ENCODE assay signal across 21 cellular contexts in the genomic region with DNA sequence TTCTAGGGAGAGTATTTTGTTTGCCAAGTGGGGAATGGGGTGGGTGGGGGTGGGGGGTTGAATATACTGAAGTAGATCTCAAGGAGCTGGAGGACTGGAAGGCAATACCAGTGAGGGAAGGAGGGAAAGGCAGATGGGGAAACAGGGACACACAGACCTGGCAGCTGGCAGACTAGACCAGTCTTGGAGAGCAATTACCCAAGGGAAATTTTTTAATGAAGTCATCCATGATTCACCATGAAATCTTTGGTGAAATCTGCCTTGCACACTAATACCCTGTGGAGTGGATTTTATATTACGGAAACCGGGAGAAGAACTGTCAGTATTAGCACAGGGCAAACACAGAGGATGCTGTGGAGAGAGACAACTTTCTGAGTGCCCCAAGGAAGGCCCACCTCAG. TPM values are rescaled to one million over a fixed set of nuclear protein-coding genes. Genes with fewer than 3 reads are reported as not detected.
DNase-seq lines count a peak whose midpoint lies in the region; ATAC-seq and TF ChIP-seq lines count a peak whose summit lies in the region.
"Had no signal": no experiment of that assay in that cellular context is flagged by ENCODE, and none has a peak within 500 bp of the region (broad histone marks: within the 10 kb centered on the region; RNA-seq: fewer than 3 reads in every experiment).

No MANE protein-coding gene starts in this region.

- POLR2A ChIA-PET in HEK293 (lab: Yijun Ruan, JAX), result no interaction called here

- peak; percentile 45; the same call in 2 of the 3 replicates for ATAC-seq in RWPE2 (ENCODE audit: low read depth)
- no peak for ATAC-seq in Right ventricle myocardium inferior
- ATAC-seq: gastrocnemius medialis had no signal

- CTCF ChIA-PET in HEK293 (lab: Yijun Ruan, JAX), result no interaction called here

- no peak overlapping the region for H3K4me3 ChIP-seq in HEK293 (ENCODE audit: low read depth, low read length)
- H3K4me3 ChIP-seq in RWPE2 (ENCODE audit: severe bottlenecking), result no peak overlapping the region
- H3K4me3 ChIP-seq in foreskin fibroblast (ENCODE audit: low read depth in 1 of 2, low read length in 2 of 2), result no peak overlapping the region
- H3K4me3 ChIP-seq: gastrocnemius medialis, uterus had no signal

- no peaks in the 10 kb centered on the region for H3K27me3 ChIP-seq in RWPE2 (ENCODE audit: insufficient read depth, poor library complexity, severe bottlenecking)
- H3K27me3 ChIP-seq: gastrocnemius medialis, neutrophil, uterus had no signal

- H3K4me1 ChIP-seq in HEK293 (ENCODE audit: control insufficient read depth, insufficient read depth, low read length), result no peaks in the 10 kb centered on the region
- no peaks in the 10 kb centered on the region for H3K4me1 ChIP-seq in RWPE2 (ENCODE audit: insufficient read depth, poor library complexity, severe bottlenecking)
- H3K4me1 ChIP-seq: gastrocnemius medialis, uterus had no signal

- TF ChIP-seq CTCF in HEK293 (tag by site-specific recombination; IDR thresholded peaks at IDR 0.05), result no peak
- no peak for TF ChIP-seq CTCF in RWPE2 (IDR thresholded peaks at IDR 0.05; ENCODE audit: poor library complexity, severe bottlenecking)
- TF ChIP-seq CTCF in foreskin fibroblast (IDR thresholded peaks at IDR 0.05; ENCODE audit: low read depth, low read length), result no peak

- DNase-seq in A172 (ENCODE audit: low spot score) (peak; percentile 40), RWPE2 (ENCODE audit: low spot score) (no peak), foreskin fibroblast (peak; percentile 10 to 39), RPMI8226 (no peak), Right ventricle myocardium inferior (ENCODE audit: missing footprints) (no peak), HCEC 1CT (no peak)
- DNase-seq in activated effector memory CD4-positive, alpha-beta T cell treated with anti-CD3 and anti-CD28 coated beads, Interleukin-2, amount 50 U/mL, for 16 hours, result no peak
- DNase-seq: ACHN; activated gamma-delta T cell; gastrocnemius medialis; H7; immature natural killer cell; Kasumi-1; NCI-H2029 treated with DMSO at 0.1 percent for 48 hours; stimulated activated naive CD4-positive, alpha-beta T cell; SW 1271; uterus had no signal

- intact Hi-C loops in Right ventricle myocardium inferior (cut with DNase I), result no loop called here

- H3K9me3 ChIP-seq in HEK293 (ENCODE audit: control insufficient read depth, insufficient read depth, low read depth, low read length) (no peaks in the 10 kb centered on the region), RWPE2 (ENCODE audit: severe bottlenecking) (no peaks in the 10 kb centered on the region)
- H3K9me3 ChIP-seq: gastrocnemius medialis, neutrophil, uterus had no signal

- H3K36me3 ChIP-seq in HEK293 (ENCODE audit: control insufficient read depth in 2 of 2, insufficient read depth in 1 of 2, low read length in 2 of 2) (no peaks in the 10 kb centered on the region), RWPE2 (ENCODE audit: low read depth) (no peaks in the 10 kb centered on the region)
- H3K36me3 ChIP-seq: gastrocnemius medialis, neutrophil, uterus had no signal

- H3K27ac ChIP-seq in HEK293 (ENCODE audit: extremely low read depth, low read depth, low read length) (no peak overlapping the region), RWPE2 (ENCODE audit: poor library complexity, severe bottlenecking) (no peak overlapping the region)
- H3K27ac ChIP-seq: gastrocnemius medialis, neutrophil, uterus, VCaP had no signal

TF ChIP-seq in HEK293, 187 proteins besides CTCF, POLR2A, EP300 and RAD21:
- no peak for TF ChIP-seq ZNF335 (tag by site-specific recombination; conservative IDR thresholded peaks at IDR 0.05)
- TF ChIP-seq ZBTB21 (tag by site-specific recombination; IDR thresholded peaks at IDR 0.05), result 0 out of 2 replicates have a peak, but pooled peaks have one; percentile 24
TF ChIP-seq in HEK293: peak in this region for 1.

RNA-seq across cellular contexts. Expression of gene MARK1, which starts 29.7 kb away (rescaled TPM):
- 0.34 and 1.2 TPM in 2 replicates for total RNA-seq in A172 (2014; rRNA removed; shearing (Covaris generic))
- total RNA-seq in Right ventricle myocardium inferior, result 17.3 TPM
- total RNA-seq: activated CD8-positive, alpha-beta memory T cell treated with anti-CD3 and anti-CD28 coated beads for 36 hours had no signal

Comparison
In these comparisons a context has a peak if more than half of its experiments do, and no peak if none do; other contexts are left out.
1. DNase-seq: peak in A172 (single experiment) and foreskin fibroblast (2 of 2); none in RWPE2 (single experiment), RPMI8226 (single experiment), Right ventricle myocardium inferior (single experiment), HCEC 1CT (single experiment) and activated effector memory CD4-positive, alpha-beta T cell treated with anti-CD3 and anti-CD28 coated beads, Interleukin-2, amount 50 U/mL, for 16 hours (single experiment).